ENCODE assay signal across 13 cellular contexts in the genomic region with DNA sequence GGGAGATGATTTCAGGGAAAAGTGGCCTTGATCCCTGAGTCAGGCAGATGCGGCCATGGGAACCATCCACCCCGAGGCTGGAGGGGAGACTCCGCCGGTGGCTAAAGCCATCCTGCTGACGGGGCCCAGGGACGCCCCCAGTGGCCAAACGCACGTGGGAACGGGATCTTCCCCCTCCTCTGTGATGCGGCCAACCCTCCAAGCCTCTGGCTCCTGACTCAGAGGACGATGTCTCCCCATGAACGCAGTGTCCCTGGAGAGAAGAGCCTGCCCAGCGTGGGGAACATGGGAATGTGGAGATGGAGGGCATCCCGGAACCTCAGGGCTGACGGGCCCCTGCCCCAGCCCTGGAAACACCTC. TPM values are rescaled to one million over a fixed set of nuclear protein-coding genes. Genes with fewer than 3 reads are reported as not detected.
DNase-seq lines count a peak whose midpoint lies in the region; ATAC-seq and TF ChIP-seq lines count a peak whose summit lies in the region.
"Had no signal": no experiment of that assay in that cellular context is flagged by ENCODE, and none has a peak within 500 bp of the region (broad histone marks: within the 10 kb centered on the region; RNA-seq: fewer than 3 reads in every experiment).

No MANE protein-coding gene starts in this region.

- 43 to 67% (median 54%) methylated on average over 11 to 15 of the region's 15 CpGs for WGBS in heart left ventricle, 4 donors

- no peak overlapping the region for H3K4me3 Mint-ChIP-seq in type B pancreatic cell
- no peak overlapping the region for H3K4me3 Mint-ChIP-seq in activated CD8-positive, alpha-beta T cell treated with anti-CD3 and anti-CD28 coated beads for 36 hours
- H3K4me3 Mint-ChIP-seq: activated T-helper 1 cell treated with anti-CD3 and anti-CD28 coated beads, Interleukin-12 subunit alpha, Interleukin-12 subunit beta, Interleukin-2, Interleukin-4 antibody, amounts not matched to agents 30 ng/mL and 10 ng/mL and 1 ng/mL, durations not matched to agents 14 hours and 24 hours and 36 hours had no signal

- TF ChIP-seq POLR2A in heart left ventricle (IDR thresholded peaks at IDR 0.05), result no peak

- H3K27ac Mint-ChIP-seq in type B pancreatic cell, result no peak overlapping the region
- no peak overlapping the region for H3K27ac Mint-ChIP-seq in activated CD8-positive, alpha-beta T cell treated with anti-CD3 and anti-CD28 coated beads for 36 hours
- H3K27ac Mint-ChIP-seq: activated CD4-positive, alpha-beta T cell treated with anti-CD3 and anti-CD28 coated beads for 36 hours; activated T-helper 1 cell treated with anti-CD3 and anti-CD28 coated beads, Interleukin-12 subunit alpha, Interleukin-12 subunit beta, Interleukin-2, Interleukin-4 antibody, amounts not matched to agents 30 ng/mL and 10 ng/mL and 1 ng/mL, durations not matched to agents 14 hours and 24 hours and 36 hours had no signal

- no peaks in the 10 kb centered on the region for H3K9me3 Mint-ChIP-seq in type B pancreatic cell
- no peaks in the 10 kb centered on the region for H3K9me3 Mint-ChIP-seq in activated CD8-positive, alpha-beta T cell treated with anti-CD3 and anti-CD28 coated beads for 36 hours
- H3K9me3 Mint-ChIP-seq: activated T-helper 1 cell treated with anti-CD3 and anti-CD28 coated beads, Interleukin-12 subunit alpha, Interleukin-12 subunit beta, Interleukin-2, Interleukin-4 antibody, amounts not matched to agents 30 ng/mL and 10 ng/mL and 1 ng/mL, durations not matched to agents 14 hours and 24 hours and 36 hours had no signal

- CTCF ChIA-PET in activated CD8-positive, alpha-beta T cell treated with anti-CD3 and anti-CD28 coated beads for 36 hours (lab: Charles Lee), result interaction anchor here (1.3 to 4.5 kb wide), 2 partner anchors 27 to 65 kb away, joined by 5 to 21 read pairs; no protein-coding TSS in a partner anchor

- H3K36me3 Mint-ChIP-seq in type B pancreatic cell, result no peaks in the 10 kb centered on the region
- peaks cover 56% of the 10 kb centered on the region for H3K36me3 Mint-ChIP-seq in activated CD8-positive, alpha-beta T cell treated with anti-CD3 and anti-CD28 coated beads for 36 hours (ENCODE audit: low read depth)

- DNase-seq in heart left ventricle (peak; percentile 41 to 79 (median 71)), cardiac septum (ENCODE audit: low spot score) (no peak), iPS-NIHi7 (ENCODE audit: extremely low spot score) (peak; percentile 67), type B pancreatic cell (ENCODE audit: extremely low spot score, unreplicated experiment) (no peak), middle frontal gyrus (ENCODE audit: extremely low spot score, low spot score) (no peak), NCI-H2029 (lab: John Stamatoyannopoulos, UW) (no peak)
- DNase-seq in activated CD8-positive, alpha-beta T cell treated with anti-CD3 and anti-CD28 coated beads for 36 hours, result no peak
- DNase-seq: activated CD4-positive, alpha-beta T cell treated with anti-CD3 and anti-CD28 coated beads for 36 hours; body of pancreas; NCI-H345 had no signal

- no peaks in the 10 kb centered on the region for H3K27me3 Mint-ChIP-seq in type B pancreatic cell
- H3K27me3 Mint-ChIP-seq in activated CD8-positive, alpha-beta T cell treated with anti-CD3 and anti-CD28 coated beads for 36 hours, result no peaks in the 10 kb centered on the region
- H3K27me3 Mint-ChIP-seq: activated CD4-positive, alpha-beta T cell treated with anti-CD3 and anti-CD28 coated beads for 36 hours had no signal

- POLR2A ChIA-PET in activated CD8-positive, alpha-beta T cell treated with anti-CD3 and anti-CD28 coated beads for 36 hours (lab: Charles Lee), result interaction anchor here (0.6 to 1.0 kb wide), 2 partner anchors 15 to 65 kb away, joined by 3 read pairs; no protein-coding TSS in a partner anchor

- H3K4me1 ChIP-seq in heart left ventricle, result peaks cover 0 to 15% (median 0%) of the 10 kb centered on the region in 12 donors

- no peaks in the 10 kb centered on the region for H3K27me3 ChIP-seq in heart left ventricle
- H3K27me3 ChIP-seq: body of pancreas, neutrophil had no signal

- no peaks in the 10 kb centered on the region for H3K9me3 ChIP-seq in heart left ventricle
- H3K9me3 ChIP-seq: body of pancreas, neutrophil had no signal

- H3K4me3 ChIP-seq in heart left ventricle, result no peak overlapping the region
- H3K4me3 ChIP-seq: body of pancreas had no signal

- TF ChIP-seq CTCF in heart left ventricle (IDR thresholded peaks at IDR 0.05), result peak in 2 of 12 donors; percentile 4 to 17
- TF ChIP-seq CTCF in type B pancreatic cell (conservative IDR thresholded peaks at IDR 0.05), result peak; percentile 38
- no peak for TF ChIP-seq CTCF in activated CD8-positive, alpha-beta T cell treated with anti-CD3 and anti-CD28 coated beads for 36 hours (IDR thresholded peaks at IDR 0.05)

- H3K4me1 Mint-ChIP-seq in type B pancreatic cell (ENCODE audit: unreplicated experiment), result peaks cover 19% of the 10 kb centered on the region
- peaks cover 19% of the 10 kb centered on the region for H3K4me1 Mint-ChIP-seq in activated CD8-positive, alpha-beta T cell treated with anti-CD3 and anti-CD28 coated beads for 36 hours (ENCODE audit: low read depth)

- peaks cover 0 to 23% (median 0%) of the 10 kb centered on the region in 9 donors for H3K36me3 ChIP-seq in heart left ventricle

- peak in 2 of 4 donors; percentile 37 to 42 for ATAC-seq in heart left ventricle
- no peak for ATAC-seq in activated CD8-positive, alpha-beta T cell treated with anti-CD3 and anti-CD28 coated beads for 36 hours
- ATAC-seq: activated CD4-positive, alpha-beta T cell treated with anti-CD3 and anti-CD28 coated beads for 36 hours; body of pancreas had no signal

- H3K27ac ChIP-seq in heart left ventricle (no peak overlapping the region), angular gyrus (ENCODE audit: low read depth, low read length) (peak overlapping the region; percentile 30)
- H3K27ac ChIP-seq: body of pancreas, neutrophil had no signal

- intact Hi-C loops in heart left ventricle (cut with DNase I) (no loop called here), cardiac septum (cut with DNase I) (no loop called here)
- intact Hi-C loops in activated CD8-positive, alpha-beta T cell treated with anti-CD3 and anti-CD28 coated beads for 36 hours (cut with micrococcal nuclease), result no loop called here

RNA-seq across cellular contexts. Expression of a gene that starts 25.0 kb away (rescaled TPM):
- total RNA-seq in heart left ventricle (10 to 100 TPM in 1 of 9 donors, 1 to 10 TPM in 8; 1.7 to 12.2 (median 3.0) TPM), cardiac septum (8.2 TPM), type B pancreatic cell (ENCODE audit: low replicate concordance) (40.4 and 51.2 TPM in 2 replicates)
- 1 to 10 TPM; 3.2 to 5.4 TPM for polyA plus RNA-seq in heart left ventricle
- 100 to 1,000 TPM; 230 to 236 TPM for total RNA-seq in activated CD8-positive, alpha-beta T cell treated with anti-CD3 and anti-CD28 coated beads for 36 hours

Comparison
In these comparisons a context has a peak if more than half of its experiments do, and no peak if none do; other contexts are left out.
1. DNase-seq: peak in heart left ventricle (5 of 5) and iPS-NIHi7 (single experiment); none in cardiac septum (single experiment), type B pancreatic cell (single experiment), middle frontal gyrus (single experiment), activated CD8-positive, alpha-beta T cell treated with anti-CD3 and anti-CD28 coated beads for 36 hours (single experiment) and NCI-H2029 (single experiment).